ENCODE assay signal across 10 cellular contexts in the genomic region with DNA sequence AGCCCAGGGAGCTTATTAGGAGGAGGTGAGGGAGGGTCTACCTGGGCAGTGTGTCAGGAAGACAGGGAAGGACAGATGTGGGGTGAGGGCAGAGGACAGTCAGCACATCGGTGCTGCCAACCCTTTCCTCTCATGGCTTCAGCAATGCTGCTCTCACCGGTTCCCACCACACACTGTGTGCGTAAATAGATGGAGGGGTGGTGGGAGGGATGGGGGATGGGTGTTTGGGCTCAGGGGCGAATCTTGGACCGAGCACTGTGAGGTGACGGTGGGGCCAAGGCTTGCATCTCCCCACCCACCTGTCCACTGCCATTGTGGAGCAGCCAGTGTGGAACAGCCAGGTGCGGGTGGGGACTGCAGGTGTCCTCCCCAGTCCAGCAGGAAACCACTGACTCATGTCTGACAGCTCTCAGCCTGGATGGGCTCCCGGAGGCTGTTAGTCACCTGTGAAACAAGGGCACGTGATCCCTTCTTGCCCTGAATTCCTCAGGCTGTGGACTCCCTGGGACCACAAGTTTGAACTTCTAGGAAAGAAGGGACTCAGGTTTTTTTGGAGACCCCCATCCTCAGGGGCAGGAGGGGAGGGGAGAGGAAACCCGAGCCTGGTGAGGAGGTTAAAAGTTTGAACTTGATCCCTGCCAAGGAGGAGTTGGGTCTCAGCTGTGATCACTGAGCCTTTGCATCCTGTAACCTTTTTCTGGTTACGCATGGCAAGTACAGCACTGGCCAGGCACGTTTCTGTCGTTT. TPM values are rescaled to one million over a fixed set of nuclear protein-coding genes. Genes with fewer than 3 reads are reported as not detected.
A peak's percentile ranks its signal among the peaks of the same experiment; 100 is the strongest.
DNase-seq lines count a peak whose midpoint lies in the region; ATAC-seq and TF ChIP-seq lines count a peak whose summit lies in the region.
"Had no signal": no experiment of that assay in that cellular context is flagged by ENCODE, and none has a peak within 500 bp of the region (broad histone marks: within the 10 kb centered on the region; RNA-seq: fewer than 3 reads in every experiment).

No MANE protein-coding gene starts in this region.

- ATAC-seq in HG03064 (IDR thresholded peaks at IDR 0.05; ENCODE audit: low read depth, unreplicated experiment): peak; percentile 60
- ATAC-seq in WTC11: peak; percentile 50
- ATAC-seq in right lobe of liver: peak in 3 of 4 donors; percentile 6 to 63 (median 32)

- no peaks in the 10 kb centered on the region for H3K9me3 ChIP-seq in right lobe of liver

- no peak for TF ChIP-seq POLR2A in right lobe of liver (IDR thresholded peaks at IDR 0.05)

- H3K27ac ChIP-seq in right lobe of liver: no peak overlapping the region

- no peak overlapping the region for H3K4me3 Mint-ChIP-seq in WTC11
- no peak overlapping the region for H3K4me3 Mint-ChIP-seq in T-helper 2 cell treated with Interferon-gamma antibody and Interleukin-4, amounts not matched to agents 5 μg/mL and 100 μg/mL, for 36 hours

- DNase-seq in COR-L47 (lab: John Stamatoyannopoulos, UW) (peak; percentile 88), WTC11 (ENCODE audit: low spot score) (peak; percentile 22), right lobe of liver (peak in 1 of 3 donors; percentile 29), NCI-H526 treated with DMSO at 0.1 percent for 48 hours (lab: John Stamatoyannopoulos, UW) (no peak), NK-92 (lab: John Stamatoyannopoulos, UW; ENCODE audit: unreplicated experiment) (no peak), KBM-7 (no peak)
- no peak for DNase-seq in T-helper 2 cell treated with Interferon-gamma antibody and Interleukin-4, amounts not matched to agents 5 μg/mL and 100 μg/mL, for 36 hours (ENCODE audit: low spot score)
- DNase-seq: stimulated activated CD4-positive, alpha-beta T cell treated with anti-CD3 and anti-CD28 coated beads, Interleukin-15, amount 100 ng/mL, for 24 hours had no signal

- no peaks in the 10 kb centered on the region for H3K27me3 ChIP-seq in right lobe of liver

- H3K9me3 Mint-ChIP-seq in WTC11: peaks cover 13% of the 10 kb centered on the region
- no peaks in the 10 kb centered on the region for H3K9me3 Mint-ChIP-seq in T-helper 2 cell treated with Interferon-gamma antibody and Interleukin-4, amounts not matched to agents 5 μg/mL and 100 μg/mL, for 36 hours

- H3K4me1 ChIP-seq in right lobe of liver: peaks cover 0 to 27% (median 0%) of the 10 kb centered on the region in 4 donors

- POLR2A ChIA-PET in WTC11 (lab: Charles Lee): no interaction called here

- no peak for TF ChIP-seq CTCF in WTC11 (IDR thresholded peaks at IDR 0.05)
- TF ChIP-seq CTCF in right lobe of liver (IDR thresholded peaks at IDR 0.05): no peak

- H3K4me1 Mint-ChIP-seq in WTC11: peaks cover 32% of the 10 kb centered on the region
- H3K4me1 Mint-ChIP-seq in T-helper 2 cell treated with Interferon-gamma antibody and Interleukin-4, amounts not matched to agents 5 μg/mL and 100 μg/mL, for 36 hours (ENCODE audit: low read depth): no peaks in the 10 kb centered on the region

- CTCF ChIA-PET in WTC11 (lab: Charles Lee): interaction anchor here (1.2 to 2.4 kb wide), 4 partner anchors 19 to 127 kb away, joined by 3 to 7 read pairs (median 4); no protein-coding TSS in a partner anchor

- H3K27me3 Mint-ChIP-seq in WTC11 (ENCODE audit: low read depth): no peaks in the 10 kb centered on the region; the same call in 1 of the 2 replicates
- peaks cover 14% of the 10 kb centered on the region for H3K27me3 Mint-ChIP-seq in T-helper 2 cell treated with Interferon-gamma antibody and Interleukin-4, amounts not matched to agents 5 μg/mL and 100 μg/mL, for 36 hours (ENCODE audit: low read depth)

- intact Hi-C loops in right lobe of liver (cut with DNase I): no loop called here

- H3K36me3 ChIP-seq in right lobe of liver: no peaks in the 10 kb centered on the region

- H3K27ac Mint-ChIP-seq in WTC11: peak overlapping the region; percentile 41
- H3K27ac Mint-ChIP-seq in T-helper 2 cell treated with Interferon-gamma antibody and Interleukin-4, amounts not matched to agents 5 μg/mL and 100 μg/mL, for 36 hours: no peak overlapping the region

- WGBS in right lobe of liver (ENCODE audit: insufficient coverage, low coverage, low lambda C conversion rate, missing lambda C conversion rate): 54% methylated on average over 7 of the region's 13 CpGs

- H3K4me3 ChIP-seq in right lobe of liver: no peak overlapping the region

- in situ Hi-C loops in KBM-7 (cut with MboI; ENCODE audit: low pct_unique_long_range_greater_than_20kb, low sequenced_read_pairs): no loop called here

- no peaks in the 10 kb centered on the region; the same call in 1 of the 2 replicates for H3K36me3 Mint-ChIP-seq in WTC11
- H3K36me3 Mint-ChIP-seq in T-helper 2 cell treated with Interferon-gamma antibody and Interleukin-4, amounts not matched to agents 5 μg/mL and 100 μg/mL, for 36 hours (ENCODE audit: low read depth): no peaks in the 10 kb centered on the region
- H3K36me3 Mint-ChIP-seq: IgD-negative memory B cell had no signal

TF ChIP-seq in WTC11, 78 proteins besides CTCF, POLR2A, EP300 and RAD21:
- TF ChIP-seq, protein P1, sequence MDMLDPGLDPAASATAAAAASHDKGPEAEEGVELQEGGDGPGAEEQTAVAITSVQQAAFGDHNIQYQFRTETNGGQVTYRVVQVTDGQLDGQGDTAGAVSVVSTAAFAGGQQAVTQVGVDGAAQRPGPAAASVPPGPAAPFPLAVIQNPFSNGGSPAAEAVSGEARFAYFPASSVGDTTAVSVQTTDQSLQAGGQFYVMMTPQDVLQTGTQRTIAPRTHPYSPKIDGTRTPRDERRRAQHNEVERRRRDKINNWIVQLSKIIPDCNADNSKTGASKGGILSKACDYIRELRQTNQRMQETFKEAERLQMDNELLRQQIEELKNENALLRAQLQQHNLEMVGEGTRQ (CRISPR knock-in tag; IDR thresholded peaks at IDR 0.05): peak; percentile 73
- no peak for TF ChIP-seq ESRRA (CRISPR knock-in tag; IDR thresholded peaks at IDR 0.05; ENCODE audit: borderline replicate concordance)
- TF ChIP-seq, protein P2, sequence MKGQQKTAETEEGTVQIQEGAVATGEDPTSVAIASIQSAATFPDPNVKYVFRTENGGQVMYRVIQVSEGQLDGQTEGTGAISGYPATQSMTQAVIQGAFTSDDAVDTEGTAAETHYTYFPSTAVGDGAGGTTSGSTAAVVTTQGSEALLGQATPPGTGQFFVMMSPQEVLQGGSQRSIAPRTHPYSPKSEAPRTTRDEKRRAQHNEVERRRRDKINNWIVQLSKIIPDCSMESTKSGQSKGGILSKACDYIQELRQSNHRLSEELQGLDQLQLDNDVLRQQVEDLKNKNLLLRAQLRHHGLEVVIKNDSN (CRISPR knock-in tag; IDR thresholded peaks at IDR 0.05): peak; percentile 66; the same call in 1 of the 2 replicates

RNA-seq across cellular contexts. Expression of a gene that starts 42.7 kb away (rescaled TPM):
- total RNA-seq in WTC11 (2021): 0.99 to 1.4 TPM (median 1.2 TPM) in 3 replicates
- total RNA-seq in right lobe of liver: 10 to 100 TPM in 2 of 6 experiments, 1 to 10 TPM in 2, under 1 TPM in 2; 0.18 to 27.2 (median 5.0) TPM

RNA-seq across cellular contexts. Expression of a gene that starts 48.1 kb away (rescaled TPM):
- 21.7 to 24.9 TPM (median 22.6 TPM) in 3 replicates for total RNA-seq in WTC11 (2021)
- total RNA-seq in right lobe of liver: 10 to 100 TPM in 1 of 6 experiments, 1 to 10 TPM in 5; 3.4 to 11.3 (median 6.2) TPM

Comparison
In these comparisons a context has a peak if more than half of its experiments do, and no peak if none do; other contexts are left out.
1. DNase-seq: peak in COR-L47 (single experiment) and WTC11 (single experiment); none in T-helper 2 cell treated with Interferon-gamma antibody and Interleukin-4, amounts not matched to agents 5 μg/mL and 100 μg/mL, for 36 hours (single experiment), NCI-H526 treated with DMSO at 0.1 percent for 48 hours (single experiment), NK-92 (single experiment) and KBM-7 (single experiment).
2. Peak in every context shown above with its lines, with median percentiles within 50 percentile points of each other: ATAC-seq.